Comparison of ENCODE assay signal across 15 cellular contexts in genomic region chr14:75479770-75480600, GRCh38.
DNase-seq lines count a peak whose midpoint lies in the region; ATAC-seq, FAIRE-seq and TF ChIP-seq lines count a peak whose summit lies in the region.
"Had no signal": no experiment of that assay in that cellular context is flagged by ENCODE, and none has a peak within 500 bp of the region (broad histone marks: within the 10 kb centered on the region; RNA-seq: fewer than 3 reads in every experiment).

No MANE protein-coding gene starts in this region.

- H3K9me3 ChIP-seq in iPS DF 6.9 (ENCODE audit: control insufficient read depth, insufficient read depth, low read length), result no peaks in the 10 kb centered on the region
- H3K9me3 ChIP-seq: BLaER1, testis had no signal

- H3K36me3 ChIP-seq in iPS DF 6.9 (ENCODE audit: control insufficient read depth, insufficient read depth, low read length), result no peaks in the 10 kb centered on the region; the same call in 1 of the 2 replicates
- H3K36me3 ChIP-seq: BLaER1 had no signal

- H3K27ac ChIP-seq in iPS DF 6.9 (ENCODE audit: low read length), result no peak overlapping the region
- H3K27ac ChIP-seq: BLaER1, testis had no signal

- ATAC-seq in GM21529 (IDR thresholded peaks at IDR 0.05; ENCODE audit: unreplicated experiment), result peak; percentile 93
- ATAC-seq in HG03558 (IDR thresholded peaks at IDR 0.05; ENCODE audit: extremely low read depth, unreplicated experiment), result peak; percentile 53

- H3K4me3 ChIP-seq in iPS DF 6.9 (ENCODE audit: low read length), result no peak overlapping the region
- H3K4me3 ChIP-seq: BLaER1, testis had no signal

- DNase-seq in GM13977 (ENCODE audit: low spot score), result peak; percentile 59
- peak; percentile 48 for DNase-seq in iPS DF 6.9 (ENCODE audit: low read depth, low spot score)
- no peak for DNase-seq in GF-D8 (lab: John Stamatoyannopoulos, UW)
- DNase-seq in AG20443 (ENCODE audit: low spot score), result no peak
- DNase-seq in HTR-8/SVneo (ENCODE audit: insufficient read length, low spot score), result no peak
- no peak for DNase-seq in anterior cingulate cortex (lab: John Stamatoyannopoulos, UW)
- DNase-seq: amygdala; effector memory CD4-positive, alpha-beta T cell; midbrain; NCI-H1092 treated with DMSO at 0.1 percent for 48 hours; NCI-H82; testis had no signal

- H3K4me1 ChIP-seq in iPS DF 6.9 (ENCODE audit: control insufficient read depth, insufficient read depth, low read length), result peaks cover 1% of the 10 kb centered on the region; the same call in 1 of the 2 replicates

- TF ChIP-seq CTCF in GM13977 (IDR thresholded peaks at IDR 0.05; ENCODE audit: extremely low read depth, insufficient read depth, missing control alignments), result no peak

- in situ Hi-C loops in GM13977 (cut with MboI; ENCODE audit: low pct_unique_long_range_greater_than_20kb, low sequenced_read_pairs, unreplicated experiment), result loop anchor here (10.0 to 25.0 kb wide), 2 partner anchors 175 to 343 kb away; partner anchors contain the start of gene NEK9

- WGBS in iPS DF 6.9 (ENCODE audit: insufficient coverage, insufficient read length), result no CpG with 5 or more reads among the region's 11 CpGs

- H3K27me3 ChIP-seq in iPS DF 6.9 (ENCODE audit: control insufficient read depth, insufficient read depth, low read length), result no peaks in the 10 kb centered on the region
- H3K27me3 ChIP-seq: BLaER1, testis had no signal

- FAIRE-seq in HTR-8/SVneo (lab: Jason Lieb, UNC), result no peak

Comparison
In these comparisons a context has a peak if more than half of its experiments do, and no peak if none do; other contexts are left out.
1. DNase-seq: peak in GM13977 (single experiment) and iPS DF 6.9 (single experiment); none in GF-D8 (single experiment), AG20443 (single experiment), HTR-8/SVneo (single experiment) and anterior cingulate cortex (0 of 58).